ENCODE assay signal across 28 cellular contexts in genomic region chr18:26421931-26422330, GRCh38.
"Had no signal": no experiment of that assay in that cellular context is flagged by ENCODE, and none has a peak within 500 bp of the region (broad histone marks: within the 10 kb centered on the region; RNA-seq: fewer than 3 reads in every experiment).

No MANE protein-coding gene starts in this region.

- ATAC-seq: activated CD4-positive, alpha-beta T cell treated with anti-CD3 and anti-CD28 coated beads for 36 hours; activated naive CD4-positive, alpha-beta T cell treated with anti-CD3 and anti-CD28 coated beads, Interleukin-2, amount 50 U/mL, for 72 hours; activated T-cell treated with anti-CD3 and anti-CD28 coated beads, Interleukin-2, amount 50 U/mL, for 72 hours; foreskin keratinocyte; gastrocnemius medialis; heart right ventricle had no signal

- H3K27me3 ChIP-seq: ascending aorta, breast epithelium, cardiac muscle cell, dorsolateral prefrontal cortex, esophagus muscularis mucosa, foreskin keratinocyte, gastrocnemius medialis, heart right ventricle had no signal

- H3K27ac ChIP-seq: ascending aorta, breast epithelium, cardiac muscle cell, coronary artery, dorsolateral prefrontal cortex, esophagus muscularis mucosa, foreskin keratinocyte, gastrocnemius medialis, heart right ventricle had no signal

- H3K4me1 ChIP-seq: ascending aorta, breast epithelium, esophagus muscularis mucosa, foreskin keratinocyte, gastrocnemius medialis, heart right ventricle had no signal

- DNase-seq: activated CD4-positive, alpha-beta memory T cell treated with anti-CD3 and anti-CD28 coated beads, Interleukin-2, amount 10 ng/mL, durations not matched to agents 7 days and 5 days; activated CD4-positive, alpha-beta T cell treated with anti-CD3 and anti-CD28 coated beads for 36 hours; activated CD4-positive, alpha-beta T cell treated with anti-CD3 and anti-CD28 coated beads, Interleukin-2, amount 10 ng/mL, durations not matched to agents 7 days and 5 days; activated CD4-positive, alpha-beta T cell treated with anti-CD3 and anti-CD28 coated beads, Interleukin-2, amount 50 U/mL, for 4 hours; activated CD4-positive, CD25-positive, alpha-beta regulatory T cell; activated CD4-positive, CD25-positive, alpha-beta regulatory T cell treated with anti-CD3 and anti-CD28 coated beads, Interleukin-2, amount 50 U/mL, for 72 hours; activated CD8-positive, alpha-beta memory T cell treated with anti-CD3 and anti-CD28 coated beads, Interleukin-2, amount 50 U/mL, for 48 hours; activated gamma-delta T cell; activated naive CD4-positive, alpha-beta T cell; activated naive CD4-positive, alpha-beta T cell treated with anti-CD3 and anti-CD28 coated beads, Interleukin-2, amount 10 ng/mL, durations not matched to agents 7 days and 5 days; activated naive CD8-positive, alpha-beta T cell treated with anti-CD3 and anti-CD28 coated beads, Interleukin-2, amount 10 ng/mL, durations not matched to agents 7 days and 5 days; activated T-cell treated with anti-CD3 and anti-CD28 coated beads for 4 hours; activated T-cell treated with anti-CD3 and anti-CD28 coated beads, Interleukin-2, amount 50 U/mL, for 24 hours; activated T-cell treated with anti-CD3 and anti-CD28 coated beads, Interleukin-2, amount 50 U/mL, for 72 hours; dorsolateral prefrontal cortex; effector memory CD4-positive, alpha-beta T cell; endodermal cell; foreskin keratinocyte; gastrocnemius medialis; glutamatergic neuron; heart right ventricle; T-helper 2 cell had no signal

- H3K9me3 ChIP-seq: ascending aorta, breast epithelium, esophagus muscularis mucosa, gastrocnemius medialis, heart right ventricle had no signal

- H3K4me3 ChIP-seq: ascending aorta, breast epithelium, cardiac muscle cell, coronary artery, dorsolateral prefrontal cortex, esophagus muscularis mucosa, gastrocnemius medialis, heart right ventricle had no signal

- H3K36me3 ChIP-seq: ascending aorta, breast epithelium, cardiac muscle cell, esophagus muscularis mucosa, gastrocnemius medialis, heart right ventricle had no signal
